8 cellular contexts compared by ENCODE assay signal in the genomic region with DNA sequence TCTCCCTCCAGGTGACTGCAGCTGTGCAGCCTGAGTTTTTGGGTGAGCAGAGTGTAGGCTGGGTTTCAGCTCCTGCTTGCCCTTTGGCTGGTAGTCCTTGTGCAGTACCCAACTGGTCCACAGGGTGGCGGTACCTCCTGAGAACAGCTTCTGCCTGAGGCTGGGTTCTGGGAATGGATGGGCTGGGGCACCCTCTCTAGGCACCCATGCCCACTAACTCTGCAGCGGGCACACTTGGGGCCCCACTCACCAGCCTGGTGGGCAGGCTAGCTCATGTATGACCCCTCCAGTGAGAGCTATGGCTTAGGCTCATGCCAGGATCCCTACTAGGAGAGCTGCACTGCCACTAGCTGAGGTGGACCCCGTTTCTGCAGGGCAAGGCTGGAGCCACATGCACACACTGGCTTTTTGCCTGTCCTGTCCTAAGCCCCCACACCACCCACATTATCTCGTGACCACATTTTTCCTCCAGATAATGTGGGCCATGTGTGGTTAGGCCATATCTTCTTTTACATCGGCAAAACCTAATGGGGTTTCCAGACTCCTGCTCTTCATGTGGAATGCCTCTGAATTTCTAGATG. TPM values are rescaled to one million over a fixed set of nuclear protein-coding genes. Genes with fewer than 3 reads are reported as not detected.
DNase-seq lines count a peak whose midpoint lies in the region; ATAC-seq, FAIRE-seq and TF ChIP-seq lines count a peak whose summit lies in the region.

No MANE protein-coding gene starts in this region.

- peak; percentile 68 for ATAC-seq in HepG2

- intact Hi-C loops in HepG2 (cut with micrococcal nuclease; ENCODE audit: unreplicated experiment) = loop anchor here (5.0 kb wide), 1 partner anchor 352 kb away; no protein-coding TSS in a partner anchor

- no peak overlapping the region for H3K27ac ChIP-seq in HepG2 (ENCODE audit: extremely low read length, insufficient read depth, low read length)

- WGBS in HepG2 (ENCODE audit: low lambda C conversion rate) = 51% methylated on average over 3 of the region's 5 CpGs

- no peaks in the 10 kb centered on the region for H3K36me3 ChIP-seq in HepG2 (replicated peaks in 1 of 2; ENCODE audit: control insufficient read depth in 1 of 2, insufficient read depth in 2 of 2, low read length in 2 of 2)

- POLR2A ChIA-PET in HEK293T (lab: Yijun Ruan, JAX) = interaction anchor here (0.7 to 6.6 kb wide), 6 partner anchors 20 to 134 kb away, joined by 3 to 79 read pairs (median 5); partner anchors contain the start of genes GNAI3 and GSTM2
- POLR2A ChIA-PET in HepG2 (lab: Yijun Ruan, JAX) = interaction anchor here (0.7 to 3.8 kb wide), 11 partner anchors 10 to 145 kb away, joined by 3 to 23 read pairs (median 4); partner anchors contain the start of genes EPS8L3, GNAI3, GSTM2 and GSTM4

- TF ChIP-seq EP300 in HepG2 (IDR thresholded peaks at IDR 0.05; ENCODE audit: low read depth in 2 of 2, low read length in 2 of 2) = no peak
- TF ChIP-seq EP300 in HepG2 (CRISPR knock-in tag; IDR thresholded peaks at IDR 0.05; ENCODE audit: borderline replicate concordance) = no peak

- peak; percentile 60 for TF ChIP-seq RAD21 in HepG2 (CRISPR knock-in tag; IDR thresholded peaks at IDR 0.05)

- no peaks in the 10 kb centered on the region for H3K9me3 ChIP-seq in HepG2 (ENCODE audit: low read length)

- peak overlapping the region; percentile 29; the same call in 1 of the 2 replicates for H3K4me2 ChIP-seq in HepG2 (ENCODE audit: low read depth, low read length)

- CTCF ChIA-PET in HEK293T (lab: Yijun Ruan, JAX) = interaction anchor here (0.5 to 6.9 kb wide), 38 partner anchors 10 to 725 kb away, joined by 3 to 118 read pairs (median 4); partner anchors contain the start of genes AHCYL1, GNAI3, GPR61 and GSTM2
- CTCF ChIA-PET in HepG2 (lab: Yijun Ruan, JAX; ENCODE audit: low intra/inter-chr PET ratio, low total read pairs) = interaction anchor here (1.1 to 2.6 kb wide), 3 partner anchors 9 to 133 kb away, joined by 3 to 13 read pairs (median 7); no protein-coding TSS in a partner anchor

- no peak for TF ChIP-seq POLR2A in HepG2 (IDR thresholded peaks at IDR 0.05; ENCODE audit: insufficient read depth in 1 of 2, low read depth in 2 of 2, low read length in 2 of 2)

- FAIRE-seq in HepG2 (lab: Jason Lieb, UNC) = peak; percentile 69

- H3K9ac ChIP-seq in HepG2 (ENCODE audit: insufficient read depth, low read depth, low read length) = no peak overlapping the region

- in situ Hi-C loops in HepG2 (cut with HindIII; ENCODE audit: extremely low pct_ligation_motif_present, low pct_unique_long_range_greater_than_20kb) = loop anchor here (5.0 to 10.0 kb wide), 3 partner anchors 67 to 344 kb away; partner anchors contain the start of gene AHCYL1

- H3K4me3 ChIP-seq in cardiac fibroblast (replicated peaks in 1 of 2; ENCODE audit: low read depth in 2 of 2, low read length in 2 of 2) (no peak overlapping the region), HepG2 (replicated peaks in 1 of 3; ENCODE audit: insufficient read depth in 1 of 3, low read depth in 2 of 3, low read length in 3 of 3) (no peak overlapping the region)

- no TSS peak for BruUV-seq in HepG2 (replicated peaks; lab: Mats Ljungman, UMichigan)

- no peaks in the 10 kb centered on the region for H4K20me1 ChIP-seq in HepG2 (ENCODE audit: insufficient read depth, low read length)

- peaks cover 42% of the 10 kb centered on the region for H3K4me1 ChIP-seq in HepG2 (ENCODE audit: insufficient read depth, low read length)

- no peak overlapping the region for H2AFZ ChIP-seq in HepG2 (ENCODE audit: low read length)

- no peaks in the 10 kb centered on the region for H3K79me2 ChIP-seq in HepG2 (ENCODE audit: insufficient read depth, low read length)

- H3K27me3 ChIP-seq in HepG2 (ENCODE audit: control insufficient read depth in 1 of 2, insufficient read depth in 2 of 2, low read length in 2 of 2) = 0 out of 5 replicates have a peak, but pooled peaks cover 0 to 3% of the 10 kb centered on the region in 2 experiments

- peak; percentile 72 for DNase-seq in ELR (ENCODE audit: low read depth)
- peak; percentile 85 for DNase-seq in HEK293T (ENCODE audit: extremely low spot score)
- peak; percentile 23 for DNase-seq in NCI-H2196 treated with DMSO at 0.1 percent for 48 hours (lab: John Stamatoyannopoulos, UW; ENCODE audit: unreplicated experiment)
- peak; percentile 72 to 96 (median 84) for DNase-seq in activated CD4-positive, CD25-positive, alpha-beta regulatory T cell (lab: John Stamatoyannopoulos, UW)
- DNase-seq in cardiac fibroblast (ENCODE audit: low read depth in 2 of 2) = peak; percentile 75 to 80
- peak; percentile 52 for DNase-seq in HepG2 (ENCODE audit: low spot score)
- peak; percentile 68 to 96 (median 78) for DNase-seq in stimulated activated CD4-positive, alpha-beta T cell treated with anti-CD3 and anti-CD28 coated beads, TNF-alpha, amount 100 ng/mL, for 1 hour (ENCODE audit: low read depth in 3 of 3, low spot score in 1 of 3)
- DNase-seq in GM19238 (ENCODE audit: insufficient read length, low spot score) = no peak

- TF ChIP-seq CTCF in cardiac fibroblast (IDR thresholded peaks at IDR 0.05; ENCODE audit: low read depth, low read length) (peak; percentile 96), HepG2 (CRISPR knock-in tag; IDR thresholded peaks at IDR 0.05) (peak; percentile 90)

RNA-seq across cellular contexts. Expression of gene GSTM4, which starts 15.5 kb away (rescaled TPM):
- total RNA-seq in HepG2 (2016; rRNA removed; fragmentation: Illumina TruSeq; extraction: Trizol) = 25.3 and 30.6 TPM in 2 replicates
- total RNA-seq in HepG2 (2016; cell fraction: cytosol; rRNA removed; fragmentation: Illumina TruSeq; extraction: Trizol; ENCODE audit: low read depth) = 5.6 and 6.1 TPM in 2 replicates
- total RNA-seq in HepG2 (2016; cell fraction: insoluble cytoplasmic fraction; rRNA removed; fragmentation: Illumina TruSeq; extraction: Trizol) = 24.3 and 31.1 TPM in 2 replicates
- total RNA-seq in HepG2 (2016; cell fraction: membrane; rRNA removed; fragmentation: Illumina TruSeq; extraction: Trizol) = 7.3 and 9.5 TPM in 2 replicates
- total RNA-seq in HepG2 (2016; cell fraction: nucleus; rRNA removed; fragmentation: Illumina TruSeq; extraction: Trizol) = 21.1 and 23.4 TPM in 2 replicates
- 36.7 and 40.8 TPM in 2 replicates for polyA plus RNA-seq in HepG2 (2011; rRNA removed)
- polyA plus RNA-seq in HepG2 (2011; cell fraction: cytosol; rRNA removed) = 29.0 and 30.5 TPM in 2 replicates
- polyA plus RNA-seq in HepG2 (2011; cell fraction: nucleus; rRNA removed) = 60.6 and 65.2 TPM in 2 replicates
- 22.1 and 35.2 TPM in 2 replicates for polyA plus RNA-seq in HepG2 (2012)
- polyA plus RNA-seq in HepG2 (2016; cell fraction: cytosol; fragmentation: Illumina TruSeq; extraction: Trizol; ENCODE audit: low read depth) = 7.6 and 9.9 TPM in 2 replicates
- polyA plus RNA-seq in HepG2 (2016; cell fraction: insoluble cytoplasmic fraction; fragmentation: Illumina TruSeq; extraction: Trizol; ENCODE audit: low read depth) = 56.0 and 57.9 TPM in 2 replicates
- polyA plus RNA-seq in HepG2 (2016; cell fraction: membrane; fragmentation: Illumina TruSeq; extraction: Trizol; ENCODE audit: low read depth) = 10.7 and 14.0 TPM in 2 replicates
- polyA plus RNA-seq in HepG2 (2016; cell fraction: nucleus; fragmentation: Illumina TruSeq; extraction: Trizol; ENCODE audit: insufficient read depth, low read depth) = 45.9 and 50.6 TPM in 2 replicates
- 10.0 and 40.8 TPM in 2 replicates for polyA minus RNA-seq in HepG2 (2011; rRNA and poly(A)+ RNA removed; ENCODE audit: low replicate concordance)
- 14.8 and 15.5 TPM in 2 replicates for polyA minus RNA-seq in HepG2 (2011; cell fraction: cytosol; rRNA and poly(A)+ RNA removed)
- polyA minus RNA-seq in HepG2 (2011; cell fraction: nucleus; rRNA and poly(A)+ RNA removed) = 23.6 and 26.2 TPM in 2 replicates

RNA-seq across cellular contexts. Expression of gene AMPD2, which starts 20.7 kb away (rescaled TPM):
- 35.4 and 62.3 TPM in 2 replicates for total RNA-seq in HepG2 (2016; rRNA removed; fragmentation: Illumina TruSeq; extraction: Trizol)
- 20.0 and 20.2 TPM in 2 replicates for total RNA-seq in HepG2 (2016; cell fraction: cytosol; rRNA removed; fragmentation: Illumina TruSeq; extraction: Trizol; ENCODE audit: low read depth)
- 32.6 and 64.7 TPM in 2 replicates for total RNA-seq in HepG2 (2016; cell fraction: insoluble cytoplasmic fraction; rRNA removed; fragmentation: Illumina TruSeq; extraction: Trizol)
- total RNA-seq in HepG2 (2016; cell fraction: membrane; rRNA removed; fragmentation: Illumina TruSeq; extraction: Trizol) = 19.8 and 21.1 TPM in 2 replicates
- 80.0 and 95.3 TPM in 2 replicates for total RNA-seq in HepG2 (2016; cell fraction: nucleus; rRNA removed; fragmentation: Illumina TruSeq; extraction: Trizol)
- polyA plus RNA-seq in HepG2 (2011; rRNA removed) = 82.0 and 101 TPM in 2 replicates
- polyA plus RNA-seq in HepG2 (2011; cell fraction: cytosol; rRNA removed) = 18.3 and 29.8 TPM in 2 replicates
- polyA plus RNA-seq in HepG2 (2011; cell fraction: nucleus; rRNA removed) = 742 and 904 TPM in 2 replicates
- polyA plus RNA-seq in HepG2 (2012) = 61.2 and 88.0 TPM in 2 replicates
- 4.4 and 5.7 TPM in 2 replicates for polyA plus RNA-seq in HepG2 (2016; cell fraction: cytosol; fragmentation: Illumina TruSeq; extraction: Trizol; ENCODE audit: low read depth)
- 30.8 and 40.4 TPM in 2 replicates for polyA plus RNA-seq in HepG2 (2016; cell fraction: insoluble cytoplasmic fraction; fragmentation: Illumina TruSeq; extraction: Trizol; ENCODE audit: low read depth)
- polyA plus RNA-seq in HepG2 (2016; cell fraction: membrane; fragmentation: Illumina TruSeq; extraction: Trizol; ENCODE audit: low read depth) = 9.8 and 10.4 TPM in 2 replicates
- 212 and 215 TPM in 2 replicates for polyA plus RNA-seq in HepG2 (2016; cell fraction: nucleus; fragmentation: Illumina TruSeq; extraction: Trizol; ENCODE audit: insufficient read depth, low read depth)
- 85.1 and 107 TPM in 2 replicates for polyA minus RNA-seq in HepG2 (2011; rRNA and poly(A)+ RNA removed; ENCODE audit: low replicate concordance)
- 18.3 and 23.2 TPM in 2 replicates for polyA minus RNA-seq in HepG2 (2011; cell fraction: cytosol; rRNA and poly(A)+ RNA removed)
- polyA minus RNA-seq in HepG2 (2011; cell fraction: nucleus; rRNA and poly(A)+ RNA removed) = 112 and 125 TPM in 2 replicates

RNA-seq across cellular contexts. Expression of gene GNAT2, which starts 21.0 kb away (rescaled TPM):
- 0.20 and 0.24 TPM in 2 replicates for total RNA-seq in HepG2 (2016; rRNA removed; fragmentation: Illumina TruSeq; extraction: Trizol)
- not detected in 2 replicates for total RNA-seq in HepG2 (2016; cell fraction: cytosol; rRNA removed; fragmentation: Illumina TruSeq; extraction: Trizol; ENCODE audit: low read depth)
- total RNA-seq in HepG2 (2016; cell fraction: insoluble cytoplasmic fraction; rRNA removed; fragmentation: Illumina TruSeq; extraction: Trizol) = 0.49 and 0.61 TPM in 2 replicates
- total RNA-seq in HepG2 (2016; cell fraction: membrane; rRNA removed; fragmentation: Illumina TruSeq; extraction: Trizol) = 0.21 TPM in 1 of 2 replicates, not detected in the other
- total RNA-seq in HepG2 (2016; cell fraction: nucleus; rRNA removed; fragmentation: Illumina TruSeq; extraction: Trizol) = not detected in 2 replicates
- 0.08 TPM in 1 of 2 replicates, not detected in the other for polyA plus RNA-seq in HepG2 (2011; rRNA removed)
- polyA plus RNA-seq in HepG2 (2011; cell fraction: cytosol; rRNA removed) = 0.04 and 0.05 TPM in 2 replicates
- not detected in 2 replicates for polyA plus RNA-seq in HepG2 (2011; cell fraction: nucleus; rRNA removed)
- not detected in 2 replicates for polyA plus RNA-seq in HepG2 (2012)
- polyA plus RNA-seq in HepG2 (2016; cell fraction: cytosol; fragmentation: Illumina TruSeq; extraction: Trizol; ENCODE audit: low read depth) = 0.18 TPM in 1 of 2 replicates, not detected in the other
- polyA plus RNA-seq in HepG2 (2016; cell fraction: insoluble cytoplasmic fraction; fragmentation: Illumina TruSeq; extraction: Trizol; ENCODE audit: low read depth) = not detected in 2 replicates
- 0.17 and 0.52 TPM in 2 replicates for polyA plus RNA-seq in HepG2 (2016; cell fraction: membrane; fragmentation: Illumina TruSeq; extraction: Trizol; ENCODE audit: low read depth)
- polyA plus RNA-seq in HepG2 (2016; cell fraction: nucleus; fragmentation: Illumina TruSeq; extraction: Trizol; ENCODE audit: insufficient read depth, low read depth) = not detected in 2 replicates
- not detected in 2 replicates for polyA minus RNA-seq in HepG2 (2011; rRNA and poly(A)+ RNA removed; ENCODE audit: low replicate concordance)
- not detected in 2 replicates for polyA minus RNA-seq in HepG2 (2011; cell fraction: cytosol; rRNA and poly(A)+ RNA removed)
- polyA minus RNA-seq in HepG2 (2011; cell fraction: nucleus; rRNA and poly(A)+ RNA removed) = not detected in 2 replicates

RNA-seq across cellular contexts. Expression of gene GSTM2, which starts 27.5 kb away (rescaled TPM):
- total RNA-seq in HepG2 (2016; rRNA removed; fragmentation: Illumina TruSeq; extraction: Trizol) = 6.5 and 7.0 TPM in 2 replicates
- total RNA-seq in HepG2 (2016; cell fraction: cytosol; rRNA removed; fragmentation: Illumina TruSeq; extraction: Trizol; ENCODE audit: low read depth) = 1.9 and 2.5 TPM in 2 replicates
- 8.1 and 8.3 TPM in 2 replicates for total RNA-seq in HepG2 (2016; cell fraction: insoluble cytoplasmic fraction; rRNA removed; fragmentation: Illumina TruSeq; extraction: Trizol)
- total RNA-seq in HepG2 (2016; cell fraction: membrane; rRNA removed; fragmentation: Illumina TruSeq; extraction: Trizol) = 2.0 and 2.7 TPM in 2 replicates
- 8.1 and 8.5 TPM in 2 replicates for total RNA-seq in HepG2 (2016; cell fraction: nucleus; rRNA removed; fragmentation: Illumina TruSeq; extraction: Trizol)
- 15.0 and 17.0 TPM in 2 replicates for polyA plus RNA-seq in HepG2 (2011; rRNA removed)
- polyA plus RNA-seq in HepG2 (2011; cell fraction: cytosol; rRNA removed) = 5.9 and 7.2 TPM in 2 replicates
- polyA plus RNA-seq in HepG2 (2011; cell fraction: nucleus; rRNA removed) = 102 and 131 TPM in 2 replicates
- 19.7 and 21.3 TPM in 2 replicates for polyA plus RNA-seq in HepG2 (2012)
- 4.7 and 5.2 TPM in 2 replicates for polyA plus RNA-seq in HepG2 (2016; cell fraction: cytosol; fragmentation: Illumina TruSeq; extraction: Trizol; ENCODE audit: low read depth)
- 15.3 and 17.0 TPM in 2 replicates for polyA plus RNA-seq in HepG2 (2016; cell fraction: insoluble cytoplasmic fraction; fragmentation: Illumina TruSeq; extraction: Trizol; ENCODE audit: low read depth)
- polyA plus RNA-seq in HepG2 (2016; cell fraction: membrane; fragmentation: Illumina TruSeq; extraction: Trizol; ENCODE audit: low read depth) = 3.5 and 4.5 TPM in 2 replicates
- polyA plus RNA-seq in HepG2 (2016; cell fraction: nucleus; fragmentation: Illumina TruSeq; extraction: Trizol; ENCODE audit: insufficient read depth, low read depth) = 30.8 and 32.2 TPM in 2 replicates
- 0.26 and 6.7 TPM in 2 replicates for polyA minus RNA-seq in HepG2 (2011; rRNA and poly(A)+ RNA removed; ENCODE audit: low replicate concordance)
- polyA minus RNA-seq in HepG2 (2011; cell fraction: cytosol; rRNA and poly(A)+ RNA removed) = 1.7 and 2.7 TPM in 2 replicates
- 12.9 TPM in 2 replicates for polyA minus RNA-seq in HepG2 (2011; cell fraction: nucleus; rRNA and poly(A)+ RNA removed)

RNA-seq across cellular contexts. Expression of gene GSTM1, which starts 47.2 kb away (rescaled TPM):
- not detected in 2 replicates for total RNA-seq in HepG2 (2016; rRNA removed; fragmentation: Illumina TruSeq; extraction: Trizol)
- not detected in 2 replicates for total RNA-seq in HepG2 (2016; cell fraction: cytosol; rRNA removed; fragmentation: Illumina TruSeq; extraction: Trizol; ENCODE audit: low read depth)
- 0.15 TPM in 1 of 2 replicates, not detected in the other for total RNA-seq in HepG2 (2016; cell fraction: insoluble cytoplasmic fraction; rRNA removed; fragmentation: Illumina TruSeq; extraction: Trizol)
- not detected in 2 replicates for total RNA-seq in HepG2 (2016; cell fraction: membrane; rRNA removed; fragmentation: Illumina TruSeq; extraction: Trizol)
- not detected in 2 replicates for total RNA-seq in HepG2 (2016; cell fraction: nucleus; rRNA removed; fragmentation: Illumina TruSeq; extraction: Trizol)
- polyA plus RNA-seq in HepG2 (2011; rRNA removed) = 0.42 and 0.55 TPM in 2 replicates
- polyA plus RNA-seq in HepG2 (2011; cell fraction: cytosol; rRNA removed) = 0.22 and 0.66 TPM in 2 replicates
- 0.57 and 0.76 TPM in 2 replicates for polyA plus RNA-seq in HepG2 (2011; cell fraction: nucleus; rRNA removed)
- polyA plus RNA-seq in HepG2 (2012) = 0.27 TPM in 1 of 2 replicates, not detected in the other
- not detected in 2 replicates for polyA plus RNA-seq in HepG2 (2016; cell fraction: cytosol; fragmentation: Illumina TruSeq; extraction: Trizol; ENCODE audit: low read depth)
- polyA plus RNA-seq in HepG2 (2016; cell fraction: insoluble cytoplasmic fraction; fragmentation: Illumina TruSeq; extraction: Trizol; ENCODE audit: low read depth) = 0.21 and 0.40 TPM in 2 replicates
- not detected in 2 replicates for polyA plus RNA-seq in HepG2 (2016; cell fraction: membrane; fragmentation: Illumina TruSeq; extraction: Trizol; ENCODE audit: low read depth)
- not detected in 2 replicates for polyA plus RNA-seq in HepG2 (2016; cell fraction: nucleus; fragmentation: Illumina TruSeq; extraction: Trizol; ENCODE audit: insufficient read depth, low read depth)
- polyA minus RNA-seq in HepG2 (2011; rRNA and poly(A)+ RNA removed; ENCODE audit: low replicate concordance) = 1.6 TPM in 1 of 2 replicates, not detected in the other
- polyA minus RNA-seq in HepG2 (2011; cell fraction: cytosol; rRNA and poly(A)+ RNA removed) = not detected in 2 replicates
- not detected in 2 replicates for polyA minus RNA-seq in HepG2 (2011; cell fraction: nucleus; rRNA and poly(A)+ RNA removed)
